8 cellular contexts compared by ENCODE assay signal in the genomic region with DNA sequence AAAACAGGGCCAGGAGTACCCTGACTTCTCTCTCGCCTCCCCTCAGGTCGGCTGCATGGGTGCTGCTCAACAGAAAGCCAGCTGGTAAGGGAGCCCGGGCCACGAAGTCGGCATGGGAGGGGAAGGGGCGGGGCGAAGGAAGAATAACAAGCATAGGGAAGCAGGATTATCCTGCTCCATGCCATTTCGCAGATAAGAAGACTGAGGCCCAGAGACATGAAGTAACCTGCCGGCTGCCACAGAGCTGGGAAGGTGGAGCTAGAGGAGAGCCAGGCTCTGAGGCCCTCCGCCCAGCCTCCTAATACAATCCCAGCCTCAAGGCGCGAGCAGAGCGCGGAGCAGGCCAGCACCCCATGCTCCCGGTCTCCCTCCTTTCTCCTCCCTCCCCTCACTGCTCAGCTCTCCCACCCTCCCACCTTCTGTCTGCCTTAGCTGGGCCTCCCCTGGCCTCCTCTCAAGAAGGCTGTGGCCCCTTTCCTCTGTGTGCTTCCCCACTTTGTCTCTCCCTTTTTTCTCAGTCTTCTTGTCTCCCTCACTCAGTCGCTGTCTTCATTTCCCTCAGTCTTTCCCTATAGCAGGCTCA.
DNase-seq lines count a peak whose midpoint lies in the region; ATAC-seq lines count a peak whose summit lies in the region.

No MANE protein-coding gene starts in this region.

- peak overlapping the region; percentile 82 for H3K27ac Mint-ChIP-seq in T-helper 2 cell treated with Interferon-gamma antibody and Interleukin-4, amounts not matched to agents 5 μg/mL and 100 μg/mL, for 36 hours

- peak overlapping the region; percentile 66 for H3K4me3 Mint-ChIP-seq in T-helper 2 cell treated with Interferon-gamma antibody and Interleukin-4, amounts not matched to agents 5 μg/mL and 100 μg/mL, for 36 hours

- no peak for DNase-seq in T-helper 2 cell treated with Interferon-gamma antibody and Interleukin-4, amounts not matched to agents 5 μg/mL and 100 μg/mL, for 36 hours (ENCODE audit: low spot score)
- DNase-seq in T-helper 2 cell (no peak), 8988T (no peak), hepatic stellate cell (ENCODE audit: low spot score) (no peak)

- H3K27me3 ChIP-seq in mucosa of stomach (ENCODE audit: control insufficient read depth, insufficient read depth, low read length) = no peaks in the 10 kb centered on the region

- no peak for ATAC-seq in HG03571 (IDR thresholded peaks at IDR 0.05; ENCODE audit: unreplicated experiment)

- peak overlapping the region; percentile 46 for H3K4me3 ChIP-seq in mucosa of stomach (ENCODE audit: low read length)

- no peaks in the 10 kb centered on the region for H3K9me3 Mint-ChIP-seq in T-helper 2 cell treated with Interferon-gamma antibody and Interleukin-4, amounts not matched to agents 5 μg/mL and 100 μg/mL, for 36 hours

- no peaks in the 10 kb centered on the region for H3K27me3 Mint-ChIP-seq in T-helper 2 cell treated with Interferon-gamma antibody and Interleukin-4, amounts not matched to agents 5 μg/mL and 100 μg/mL, for 36 hours (ENCODE audit: low read depth)

- H3K36me3 ChIP-seq in KOPT-K1 (ENCODE audit: insufficient read depth, low read length) (no peaks in the 10 kb centered on the region), mucosa of stomach (ENCODE audit: control insufficient read depth, insufficient read depth, low read length) (no peaks in the 10 kb centered on the region)

- H3K36me3 Mint-ChIP-seq in T-helper 2 cell treated with Interferon-gamma antibody and Interleukin-4, amounts not matched to agents 5 μg/mL and 100 μg/mL, for 36 hours (ENCODE audit: low read depth) = no peaks in the 10 kb centered on the region

- H3K9me3 ChIP-seq in KOPT-K1 (ENCODE audit: insufficient read depth, low read length, poor library complexity, severe bottlenecking) (no peaks in the 10 kb centered on the region), mucosa of stomach (ENCODE audit: control insufficient read depth, low read length) (no peaks in the 10 kb centered on the region)

- H3K27ac ChIP-seq in KOPT-K1 (ENCODE audit: low read depth, low read length, poor library complexity, severe bottlenecking) = peak overlapping the region; percentile 92
- peak overlapping the region; percentile 65 for H3K27ac ChIP-seq in cingulate gyrus (ENCODE audit: low read depth, low read length)

- H3K4me1 Mint-ChIP-seq in T-helper 2 cell treated with Interferon-gamma antibody and Interleukin-4, amounts not matched to agents 5 μg/mL and 100 μg/mL, for 36 hours (ENCODE audit: low read depth) = peaks cover 27% of the 10 kb centered on the region

- H3K4me1 ChIP-seq in mucosa of stomach (ENCODE audit: control insufficient read depth, insufficient read depth, low read length) = peaks cover 28% of the 10 kb centered on the region

- H3K9ac ChIP-seq in mucosa of stomach (ENCODE audit: low read length) = peak overlapping the region; percentile 64
